In genomic region chr19:15562861-15563260, GRCh38 we compare ENCODE assay signal across 1 cellular context.
TF ChIP-seq lines count a peak whose summit lies in the region.

No MANE protein-coding gene starts in this region.

TF ChIP-seq in HepG2, 621 proteins besides CTCF, POLR2A, EP300 and RAD21 (continued from another document):
- 0 out of 2 replicates have a peak, but pooled peaks have one; percentile 10 for TF ChIP-seq SOX5 (CRISPR knock-in tag; IDR thresholded peaks at IDR 0.05; ENCODE audit: borderline replicate concordance)
